In the genomic region with DNA sequence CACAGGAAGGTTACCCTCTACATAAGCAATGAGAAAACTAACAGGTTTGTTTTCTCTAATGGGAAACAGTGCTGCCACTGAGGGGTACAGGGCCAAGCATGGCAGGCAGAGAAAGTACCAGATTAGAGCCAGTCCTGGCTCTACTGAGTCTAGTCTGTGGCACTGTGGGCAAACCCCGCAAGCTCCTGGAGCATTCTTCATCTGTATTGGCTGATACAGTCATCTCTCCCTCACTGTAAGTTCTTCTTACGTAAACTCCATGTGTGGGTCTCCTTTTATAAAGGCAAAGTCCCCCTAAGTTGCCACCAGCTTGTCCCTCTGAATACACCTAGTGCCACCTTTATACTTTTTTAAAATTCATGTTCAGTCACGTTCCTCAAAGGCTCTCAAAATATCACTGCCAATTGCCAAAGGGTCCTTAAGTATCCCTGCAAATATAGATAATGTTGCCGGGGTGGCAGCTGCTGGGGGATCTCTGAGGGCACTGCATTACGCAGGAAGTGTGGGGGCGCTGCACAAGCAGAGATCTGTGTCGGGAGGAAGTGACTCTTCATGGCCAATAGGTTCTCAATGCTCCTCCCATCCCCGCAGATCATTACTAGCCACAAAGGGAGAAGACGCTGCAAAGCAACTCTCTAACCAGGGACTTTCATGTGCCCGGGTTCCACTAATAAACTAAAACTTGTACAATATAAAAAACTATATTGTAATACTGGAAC, we compare ENCODE assay signal across 8 cellular contexts. TPM values are rescaled to one million over a fixed set of nuclear protein-coding genes. Genes with fewer than 3 reads are reported as not detected.
DNase-seq lines count a peak whose midpoint lies in the region; ATAC-seq and TF ChIP-seq lines count a peak whose summit lies in the region.

No MANE protein-coding gene starts in this region.

- H4K20me1 ChIP-seq in DOHH2 (ENCODE audit: control insufficient read depth, insufficient read depth, low read depth, low read length) (peaks cover 24% of the 10 kb centered on the region), GM23338 (replicated peaks; ENCODE audit: insufficient read depth) (peaks cover 79% of the 10 kb centered on the region)

- peaks cover 16% of the 10 kb centered on the region for H3F3A ChIP-seq in DOHH2 (ENCODE audit: control insufficient read depth, insufficient read depth)
- H3F3A ChIP-seq in GM23338 (replicated peaks; ENCODE audit: low read depth) = no peaks in the 10 kb centered on the region

- intact Hi-C loops in spleen (cut with DNase I; ENCODE audit: low total_unique reads) = no loop called here

- TF ChIP-seq CTCF in DOHH2 (IDR thresholded peaks at IDR 0.05; ENCODE audit: low read depth, low read length, poor library complexity, severe bottlenecking) = peak; percentile 69
- peak; percentile 15 to 21; a peak in 2 of 4 replicates for TF ChIP-seq CTCF in GM23338 (conservative IDR thresholded peaks at IDR 0.05; ENCODE audit: low read depth in 2 of 2)
- peak in 3 of 6 experiments; percentile 13 to 31 (median 13) for TF ChIP-seq CTCF in Peyer's patch (IDR thresholded peaks at IDR 0.05)
- TF ChIP-seq CTCF in spleen (IDR thresholded peaks at IDR 0.05 in 8 of 11, conservative IDR thresholded peaks at IDR 0.05 in 3 of 11) = peak in 7 of 11 experiments; percentile 12 to 64 (median 34)

- H3K9me2 ChIP-seq in DOHH2 (replicated peaks; ENCODE audit: control insufficient read depth, low read length) (no peaks in the 10 kb centered on the region), GM23338 (ENCODE audit: insufficient read depth) (no peaks in the 10 kb centered on the region)

- H3K27me3 ChIP-seq in DOHH2 (ENCODE audit: control insufficient read depth, low read length) (no peaks in the 10 kb centered on the region), GM23338 (ENCODE audit: insufficient read depth) (no peaks in the 10 kb centered on the region), Peyer's patch (no peaks in the 10 kb centered on the region), spleen (replicated peaks in 1 of 7) (no peaks in the 10 kb centered on the region)

- WGBS in spleen, 5 donors = 28 to 30% (median 29%) methylated on average over 10 of the region's 10 CpGs

- no peak overlapping the region for H3K4me3 Mint-ChIP-seq in GM23338

- peaks cover 42% of the 10 kb centered on the region for H3K4me1 Mint-ChIP-seq in GM23338

- H3K9me3 ChIP-seq in DOHH2 (ENCODE audit: control insufficient read depth, insufficient read depth, low read length) (no peaks in the 10 kb centered on the region), Peyer's patch (no peaks in the 10 kb centered on the region), spleen (no peaks in the 10 kb centered on the region)

- TF ChIP-seq POLR2A in Peyer's patch (IDR thresholded peaks at IDR 0.05) (peak; percentile 39 to 50), spleen (IDR thresholded peaks at IDR 0.05) (peak in 1 of 3 donors; percentile 77)

- H3K27me3 Mint-ChIP-seq in GM23338 (ENCODE audit: insufficient read depth, low read depth, poor library complexity) = peaks cover 7% of the 10 kb centered on the region

- H3K4me1 ChIP-seq in DOHH2 (ENCODE audit: control insufficient read depth, low read length) (peaks cover 81% of the 10 kb centered on the region), GM23338 (ENCODE audit: insufficient read depth) (peaks cover 42% of the 10 kb centered on the region), Peyer's patch (peaks cover 0 to 35% (median 22%) of the 10 kb centered on the region in 4 donors), spleen (peaks cover 39 to 99% (median 90%) of the 10 kb centered on the region in 6 donors)

- H3K27ac Mint-ChIP-seq in GM23338 = peak overlapping the region; percentile 69

- H3K79me2 ChIP-seq in DOHH2 (ENCODE audit: control insufficient read depth, low read length) = peaks cover 99% of the 10 kb centered on the region
- peaks cover 100% of the 10 kb centered on the region for H3K79me2 ChIP-seq in GM23338 (replicated peaks; ENCODE audit: insufficient read depth)

- H3K9me3 Mint-ChIP-seq in GM23338 = no peaks in the 10 kb centered on the region

- peak overlapping the region; percentile 80 for H3K4me2 ChIP-seq in DOHH2 (ENCODE audit: low read length)
- no peak overlapping the region for H3K4me2 ChIP-seq in GM23338

- H3K4me3 ChIP-seq in DOHH2 (ENCODE audit: low read length) (peak overlapping the region; percentile 59), GM23338 (no peak overlapping the region), Peyer's patch (peak overlapping the region in 2 of 4 donors; percentile 21 to 39), spleen (peak overlapping the region in 4 of 8 donors; percentile 3 to 49 (median 6))

- H2AFZ ChIP-seq in GM23338 = no peak overlapping the region

- DNase-seq in GM23338 (ENCODE audit: low spot score) (no peak), Peyer's patch (peak in 2 of 3 donors; percentile 91 to 92), spleen (peak; percentile 92), NCI-H345 treated with DMSO at 0.1 percent for 48 hours (lab: John Stamatoyannopoulos, UW; ENCODE audit: unreplicated experiment) (no peak), NCI-H2029 (lab: John Stamatoyannopoulos, UW) (no peak), NCI-H2196 treated with DMSO at 0.1 percent for 48 hours (lab: John Stamatoyannopoulos, UW; ENCODE audit: unreplicated experiment) (no peak)
- peak in 3 of 4 experiments; percentile 29 to 57 (median 42) for DNase-seq in activated naive CD4-positive, alpha-beta T cell (lab: John Stamatoyannopoulos, UW)

- peak; percentile 50 for ATAC-seq in GM23338

- H3K36me3 ChIP-seq in DOHH2 (ENCODE audit: control insufficient read depth, low read length) (peaks cover 83% of the 10 kb centered on the region), GM23338 (ENCODE audit: insufficient read depth) (no peaks in the 10 kb centered on the region), Peyer's patch (no peaks in the 10 kb centered on the region), spleen (peaks cover 0 to 52% (median 6%) of the 10 kb centered on the region in 6 donors)

- H3K36me3 Mint-ChIP-seq in GM23338 (ENCODE audit: low read depth) = peaks cover 9% of the 10 kb centered on the region

- H3K27ac ChIP-seq in DOHH2 (ENCODE audit: low read depth, low read length) (peak overlapping the region; percentile 47), GM23338 (ENCODE audit: low read depth) (0 out of 2 replicates have a peak overlapping the region, but pooled peaks have one; percentile 68), Peyer's patch (peak overlapping the region; percentile 51 to 89 (median 74)), spleen (peak overlapping the region; percentile 71 to 91 (median 86))

TF ChIP-seq in GM23338, 12 proteins besides CTCF, POLR2A, EP300 and RAD21 (continues in another document):
- TF ChIP-seq EZH2 (IDR thresholded peaks at IDR 0.05; ENCODE audit: low read depth, unreplicated experiment) = no peak

RNA-seq across cellular contexts. Expression of a gene that starts 18.8 kb away (rescaled TPM):
- total RNA-seq in GM23338 (2014; rRNA removed; shearing (Covaris generic)) = 116 and 178 TPM in 2 replicates
- polyA plus RNA-seq in GM23338 (2016; fragmentation: Nextera tagmentation; extraction: Ambion mirVana) = 83.9 and 89.8 TPM in 2 replicates
- 100 to 1,000 TPM in 3 of 4 donors, 10 to 100 TPM in 1; 94.7 to 272 (median 130) TPM for total RNA-seq in Peyer's patch
- total RNA-seq in spleen = 100 to 1,000 TPM; 259 to 517 (median 343) TPM
- polyA plus RNA-seq in spleen = 100 to 1,000 TPM in 2 of 3 donors, 10 to 100 TPM in 1; 96.9 to 150 (median 132) TPM

Comparison
In these comparisons a context has a peak if more than half of its experiments do, and no peak if none do; other contexts are left out.
1. DNase-seq: peak in Peyer's patch (2 of 3), activated naive CD4-positive, alpha-beta T cell (3 of 4) and spleen (single experiment); none in GM23338 (single experiment), NCI-H345 treated with DMSO at 0.1 percent for 48 hours (single experiment), NCI-H2029 (single experiment) and NCI-H2196 treated with DMSO at 0.1 percent for 48 hours (single experiment).
2. Peak in every context shown above with its lines, with median percentiles within 50 percentile points of each other: H3K27ac ChIP-seq.